Comparison of ENCODE assay signal across 20 cellular contexts in the genomic region with DNA sequence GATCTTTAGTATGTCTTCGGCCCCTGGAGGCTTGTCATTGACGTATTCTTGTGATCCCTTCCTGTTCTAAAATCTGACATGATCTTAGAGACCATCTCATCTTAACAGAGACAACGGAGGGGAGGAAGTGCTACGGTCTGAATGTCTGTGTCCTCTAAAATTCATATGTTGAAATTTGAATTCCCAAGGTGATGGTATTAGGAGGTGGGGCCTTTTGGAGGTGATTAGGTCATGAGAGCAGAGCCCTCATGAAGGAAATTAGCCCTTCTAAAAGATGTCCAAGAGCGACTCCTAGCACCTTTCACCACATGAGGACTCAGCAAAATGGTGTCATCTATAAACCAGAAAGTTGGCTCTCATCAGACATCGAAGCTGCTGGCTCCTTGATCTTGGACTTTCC.
DNase-seq lines count a peak whose midpoint lies in the region; ATAC-seq and TF ChIP-seq lines count a peak whose summit lies in the region.
"Had no signal": no experiment of that assay in that cellular context is flagged by ENCODE, and none has a peak within 500 bp of the region (broad histone marks: within the 10 kb centered on the region; RNA-seq: fewer than 3 reads in every experiment).

No MANE protein-coding gene starts in this region.

- BruUV-seq in mammary epithelial cell (replicated peaks; lab: Mats Ljungman, UMichigan): no TSS peak

- H3K4me1 Mint-ChIP-seq in T-cell: no peaks in the 10 kb centered on the region

- H3K4me2 ChIP-seq in SK-N-SH (peak overlapping the region; percentile 13; the same call in 1 of the 2 replicates), BLaER1 (peak overlapping the region; percentile 67), Karpas-422 (ENCODE audit: low read depth, low read length, poor library complexity, severe bottlenecking) (peak overlapping the region; percentile 24), mammary epithelial cell (ENCODE audit: insufficient read depth, low read depth, low read length) (no peak overlapping the region)

- no peaks in the 10 kb centered on the region for H4K20me1 ChIP-seq in SK-N-SH (ENCODE audit: insufficient read depth)
- no peaks in the 10 kb centered on the region for H4K20me1 ChIP-seq in BLaER1
- H4K20me1 ChIP-seq in Karpas-422 (ENCODE audit: insufficient read depth, low read depth, low read length): no peaks in the 10 kb centered on the region
- H4K20me1 ChIP-seq in mammary epithelial cell (ENCODE audit: insufficient read depth, low read length): no peaks in the 10 kb centered on the region

- dilution Hi-C loops in mammary epithelial cell (cut with HindIII; ENCODE audit: low sequenced_read_pairs): no loop called here

- intact Hi-C loops in mammary epithelial cell (cut with micrococcal nuclease): no loop called here

- H3K27me3 ChIP-seq in SK-N-SH (ENCODE audit: insufficient read depth) (no peaks in the 10 kb centered on the region), BLaER1 (no peaks in the 10 kb centered on the region), Karpas-422 (ENCODE audit: low read length) (no peaks in the 10 kb centered on the region), mammary epithelial cell (ENCODE audit: insufficient read depth, low read length) (no peaks in the 10 kb centered on the region)
- H3K27me3 ChIP-seq: Peyer's patch had no signal

- no peak for TF ChIP-seq EP300 in SK-N-SH (IDR thresholded peaks at IDR 0.05; ENCODE audit: borderline replicate concordance in 1 of 2, low read depth in 1 of 2, low read length in 1 of 2)

- TF ChIP-seq RAD21 in SK-N-SH (IDR thresholded peaks at IDR 0.05; ENCODE audit: low read length): no peak

- no peaks in the 10 kb centered on the region for H3K27me3 Mint-ChIP-seq in T-cell

- no peak overlapping the region for H3K27ac Mint-ChIP-seq in T-cell

- H2AFZ ChIP-seq in SK-N-SH (ENCODE audit: low read depth) (peak overlapping the region; percentile 56; the same call in 1 of the 2 replicates), Karpas-422 (ENCODE audit: low read length) (peak overlapping the region; percentile 49; the same call in 1 of the 2 replicates), mammary epithelial cell (ENCODE audit: low read depth, low read length) (no peak overlapping the region)

- CTCF ChIA-PET in SK-N-SH (lab: Yijun Ruan, JAX): interaction anchor here (1.6 kb wide), 1 partner anchor 18 kb away, joined by 4 read pairs; no protein-coding TSS in a partner anchor
- CTCF ChIA-PET in T-cell (lab: Charles Lee): interaction anchor here in 1 of 2 donors (0.9 kb wide), 1 partner anchor 137 kb away, joined by 3 read pairs; no protein-coding TSS in a partner anchor
- CTCF ChIA-PET in mammary epithelial cell (lab: Charles Lee; ENCODE audit: low non-redundant PET): no interaction called here

- H3K9me2 ChIP-seq in SK-N-SH: no peaks in the 10 kb centered on the region
- H3K9me2 ChIP-seq in Karpas-422 (replicated peaks; ENCODE audit: insufficient read depth, low read length): no peaks in the 10 kb centered on the region

- no peaks in the 10 kb centered on the region for H3F3A ChIP-seq in SK-N-SH (replicated peaks; ENCODE audit: insufficient read depth)

- H3K27ac ChIP-seq in SK-N-SH (ENCODE audit: low read depth in 2 of 2, low read length in 1 of 2) (no peak overlapping the region), BLaER1 (peak overlapping the region; percentile 50; the same call in 1 of the 2 replicates), Karpas-422 (ENCODE audit: low read length) (no peak overlapping the region), mammary epithelial cell (ENCODE audit: insufficient read depth, low read depth, low read length) (no peak overlapping the region)
- H3K27ac ChIP-seq: 22Rv1, Peyer's patch had no signal

- H3K4me1 ChIP-seq in SK-N-SH (ENCODE audit: control insufficient read depth in 1 of 2, insufficient read depth in 2 of 2, low read depth in 1 of 2, low read length in 1 of 2) (no peaks in the 10 kb centered on the region), BLaER1 (peaks cover 24% of the 10 kb centered on the region), Karpas-422 (ENCODE audit: low read length) (peaks cover 8% of the 10 kb centered on the region; the same call in 1 of the 2 replicates), mammary epithelial cell (ENCODE audit: insufficient read depth, low read length) (no peaks in the 10 kb centered on the region)
- H3K4me1 ChIP-seq: Caco-2, Peyer's patch had no signal

- TF ChIP-seq CTCF in SK-N-SH (IDR thresholded peaks at IDR 0.05) (no peak), mammary epithelial cell (conservative IDR thresholded peaks at IDR 0.05 in 1 of 2, IDR thresholded peaks at IDR 0.05 in 1 of 2; ENCODE audit: extremely low read depth in 1 of 2, insufficient read depth in 1 of 2, low read depth in 1 of 2, low read length in 2 of 2) (no peak)

- H3K36me3 ChIP-seq in SK-N-SH (replicated peaks in 1 of 2; ENCODE audit: control insufficient read depth in 1 of 2, insufficient read depth in 2 of 2, low read length in 1 of 2) (no peaks in the 10 kb centered on the region), BLaER1 (no peaks in the 10 kb centered on the region), Karpas-422 (ENCODE audit: insufficient read depth, low read length) (no peaks in the 10 kb centered on the region), mammary epithelial cell (ENCODE audit: insufficient read depth, low read length) (no peaks in the 10 kb centered on the region)
- H3K36me3 ChIP-seq: Peyer's patch had no signal

- no peak overlapping the region for H3K9ac ChIP-seq in SK-N-SH
- peak overlapping the region; percentile 59; the same call in 1 of the 2 replicates for H3K9ac ChIP-seq in BLaER1
- H3K9ac ChIP-seq in Karpas-422 (ENCODE audit: low read length): no peak overlapping the region
- H3K9ac ChIP-seq in mammary epithelial cell (ENCODE audit: insufficient read depth, low read length): no peak overlapping the region

- POLR2A ChIA-PET in SK-N-SH (lab: Yijun Ruan, JAX) (no interaction called here), T-cell (lab: Charles Lee) (no interaction called here)

- 11% methylated on average over 6 of the region's 6 CpGs for WGBS in SK-N-SH (ENCODE audit: low lambda C conversion rate)
- 46% methylated on average over 6 of the region's 6 CpGs for WGBS in mammary epithelial cell (ENCODE audit: low coverage, missing lambda C conversion rate)

- H3K9me3 ChIP-seq in SK-N-SH: no peaks in the 10 kb centered on the region
- H3K9me3 ChIP-seq in BLaER1: peaks cover 12% of the 10 kb centered on the region
- H3K9me3 ChIP-seq in Karpas-422 (ENCODE audit: low read length): no peaks in the 10 kb centered on the region
- no peaks in the 10 kb centered on the region for H3K9me3 ChIP-seq in mammary epithelial cell (replicated peaks; ENCODE audit: insufficient read depth, low read length)
- H3K9me3 ChIP-seq: Caco-2, Peyer's patch had no signal

- DNase-seq in SK-N-SH: no peak
- peak; percentile 41 for DNase-seq in Karpas-422
- peak; percentile 16 for DNase-seq in RPMI7951 (ENCODE audit: low read depth)
- no peak for DNase-seq in T-cell
- no peak for DNase-seq in central memory CD4-positive, alpha-beta T cell
- no peak for DNase-seq in mammary epithelial cell
- DNase-seq: AML-193, Caco-2, GDM1, KBM-7, MV-4-11, NCI-H1436, NCI-H1930, NCI-H226, NCI-H524, Peyer's patch, SHP77 had no signal

- ATAC-seq in SK-N-SH treated with all-trans-retinoic acid at 6 μM for 48 hours (no peak), T-cell (replicated peaks in 1 of 4) (no peak)

- in situ Hi-C loops in mammary epithelial cell (cut with MboI; ENCODE audit: low sequenced_read_pairs in 2 of 2): no loop called here

- H3K36me3 Mint-ChIP-seq in T-cell: peaks cover 4% of the 10 kb centered on the region

- H3K4me3 Mint-ChIP-seq in T-cell: no peak overlapping the region

- H3K4me3 ChIP-seq in SK-N-SH (ENCODE audit: low read depth in 2 of 2, low read length in 1 of 2) (0 out of 4 replicates have a peak overlapping the region, but pooled peaks of 1 of the 2 experiments have one; percentile 9), BLaER1 (peak overlapping the region; percentile 31; the same call in 1 of the 2 replicates), Karpas-422 (ENCODE audit: low read length) (no peak overlapping the region), mammary epithelial cell (replicated peaks in 1 of 3; ENCODE audit: insufficient read depth in 1 of 3, low read depth in 2 of 3, low read length in 3 of 3) (no peak overlapping the region)
- H3K4me3 ChIP-seq: Peyer's patch had no signal

- H3K9me3 Mint-ChIP-seq in T-cell: peaks cover 4 to 6% (median 5%) of the 10 kb centered on the region in 3 donors

- H3K79me2 ChIP-seq in SK-N-SH (ENCODE audit: insufficient read depth) (no peaks in the 10 kb centered on the region), Karpas-422 (ENCODE audit: low read length) (no peaks in the 10 kb centered on the region), mammary epithelial cell (ENCODE audit: insufficient read depth, low read length) (no peaks in the 10 kb centered on the region)

TF ChIP-seq in SK-N-SH, 30 proteins besides CTCF, POLR2A, EP300 and RAD21 (continues in another document):
- TF ChIP-seq, protein P1, sequence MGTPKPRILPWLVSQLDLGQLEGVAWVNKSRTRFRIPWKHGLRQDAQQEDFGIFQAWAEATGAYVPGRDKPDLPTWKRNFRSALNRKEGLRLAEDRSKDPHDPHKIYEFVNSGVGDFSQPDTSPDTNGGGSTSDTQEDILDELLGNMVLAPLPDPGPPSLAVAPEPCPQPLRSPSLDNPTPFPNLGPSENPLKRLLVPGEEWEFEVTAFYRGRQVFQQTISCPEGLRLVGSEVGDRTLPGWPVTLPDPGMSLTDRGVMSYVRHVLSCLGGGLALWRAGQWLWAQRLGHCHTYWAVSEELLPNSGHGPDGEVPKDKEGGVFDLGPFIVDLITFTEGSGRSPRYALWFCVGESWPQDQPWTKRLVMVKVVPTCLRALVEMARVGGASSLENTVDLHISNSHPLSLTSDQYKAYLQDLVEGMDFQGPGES (IDR thresholded peaks at IDR 0.05; ENCODE audit: low read depth, low read length): no peak
- TF ChIP-seq MEF2A (IDR thresholded peaks at IDR 0.05; ENCODE audit: borderline replicate concordance, low read depth) (no peak), RXRA (IDR thresholded peaks at IDR 0.05; ENCODE audit: borderline replicate concordance, low read depth) (no peak), FOXJ3 (CRISPR knock-in tag; IDR thresholded peaks at IDR 0.05) (no peak)

TF ChIP-seq in SK-N-SH treated with all-trans-retinoic acid at 6 μM for 48 hours, 23 proteins besides CTCF, POLR2A, EP300 and RAD21 (continues in another document):
- no peak for TF ChIP-seq OSR1 (CRISPR knock-in tag; IDR thresholded peaks at IDR 0.05)
- no peak for TF ChIP-seq ZFP3 (CRISPR knock-in tag; IDR thresholded peaks at IDR 0.05)
- TF ChIP-seq BACH2 (CRISPR knock-in tag; IDR thresholded peaks at IDR 0.05; ENCODE audit: borderline replicate concordance): no peak

Comparison
In these comparisons a context has a peak if more than half of its experiments do, and no peak if none do; other contexts are left out.
1. DNase-seq: peak in Karpas-422 (single experiment) and RPMI7951 (single experiment); none in SK-N-SH (single experiment), T-cell (0 of 34), central memory CD4-positive, alpha-beta T cell (single experiment) and mammary epithelial cell (single experiment).